8 cellular contexts compared by ENCODE assay signal in genomic region chr7:38369816-38370493, GRCh38.
DNase-seq lines count a peak whose midpoint lies in the region; ATAC-seq and FAIRE-seq lines count a peak whose summit lies in the region.

No MANE protein-coding gene starts in this region.

- no peaks in the 10 kb centered on the region for H3K27me3 Mint-ChIP-seq in IgD-negative memory B cell

- H3K36me3 Mint-ChIP-seq in IgD-negative memory B cell: no peaks in the 10 kb centered on the region

- H3K4me1 Mint-ChIP-seq in IgD-negative memory B cell: peaks cover 9 to 23% (median 14%) of the 10 kb centered on the region in 3 donors

- peak overlapping the region in 2 of 3 donors; percentile 49 to 87 for H3K27ac Mint-ChIP-seq in IgD-negative memory B cell

- peak overlapping the region in 1 of 4 donors; percentile 59 for H3K4me3 Mint-ChIP-seq in IgD-negative memory B cell

- no peak for FAIRE-seq in RCC 7860 (lab: Jason Lieb, UNC)

- peak; percentile 45 for ATAC-seq in GM21619 (IDR thresholded peaks at IDR 0.05; ENCODE audit: unreplicated experiment)

- no peaks in the 10 kb centered on the region for H3K9me3 Mint-ChIP-seq in IgD-negative memory B cell

- DNase-seq in DMS114 treated with DMSO at 0.1 percent for 48 hours (lab: John Stamatoyannopoulos, UW; ENCODE audit: unreplicated experiment): peak; percentile 59
- DNase-seq in RCC 7860 (ENCODE audit: low spot score): peak; percentile 61
- peak; percentile 40 to 66 for DNase-seq in activated T-helper 1 cell treated with anti-CD3 and anti-CD28 coated beads, Interleukin-2, amount 50 U/mL, for 16 hours (ENCODE audit: low read depth in 1 of 2, low spot score in 1 of 2)
- DNase-seq in fibroblast of the conjunctiva (ENCODE audit: low read depth): peak; percentile 61
- DNase-seq in non-pigmented ciliary epithelial cell (ENCODE audit: low read depth): peak; percentile 67
- peak; percentile 89 for DNase-seq in superior temporal gyrus (ENCODE audit: extremely low spot score)

Comparison
In these comparisons a context has a peak if more than half of its experiments do, and no peak if none do; other contexts are left out.
1. Peak in every context shown above with its lines: DNase-seq and ATAC-seq.